8 cellular contexts compared by ENCODE assay signal in the genomic region with DNA sequence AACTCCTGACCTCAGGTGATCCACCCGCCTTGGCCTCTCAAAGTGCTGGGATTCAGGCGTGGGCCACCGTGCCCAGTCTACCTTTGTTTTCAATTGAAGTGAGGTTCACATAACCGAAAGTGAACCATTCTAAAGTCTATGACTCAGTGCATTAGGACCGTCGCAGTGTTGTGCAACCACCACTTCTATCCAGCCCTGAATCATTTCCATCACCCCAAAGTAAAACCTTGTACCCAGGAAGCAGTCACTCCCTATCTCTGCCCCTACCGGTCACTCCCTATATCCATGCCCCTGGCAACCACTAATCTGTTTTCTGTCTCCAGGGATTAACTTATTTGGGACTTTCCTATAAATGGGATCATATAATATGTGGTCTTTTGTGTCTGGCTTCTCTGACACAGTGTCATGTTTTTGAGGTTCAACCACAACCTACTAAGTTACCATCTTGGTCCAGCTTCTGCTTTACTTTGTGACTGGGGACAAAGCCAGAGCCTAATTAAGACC. TPM values are rescaled to one million over a fixed set of nuclear protein-coding genes. Genes with fewer than 3 reads are reported as not detected.
DNase-seq lines count a peak whose midpoint lies in the region; ATAC-seq, FAIRE-seq and TF ChIP-seq lines count a peak whose summit lies in the region.

No MANE protein-coding gene starts in this region.

- DNase-seq in A549 (ENCODE audit: low read depth in 1 of 2, low spot score in 1 of 2) (peak; percentile 96 to 99), HT-29 (ENCODE audit: low spot score) (peak; percentile 73), ascending aorta (ENCODE audit: low spot score in 2 of 2) (peak in 1 of 2 donors; percentile 84), lung (ENCODE audit: low spot score) (peak; percentile 62), DMS79 treated with DMSO at 0.1 percent for 48 hours (lab: John Stamatoyannopoulos, UW) (no peak), activated gamma-delta T cell (lab: John Stamatoyannopoulos, UW) (no peak), SHP77 (lab: John Stamatoyannopoulos, UW) (no peak)

- peak; percentile 83 to 86 for ATAC-seq in A549
- ATAC-seq in lung (ENCODE audit: insufficient read depth, low FRiP score) = peak; percentile 75
- ATAC-seq in GM21515 (IDR thresholded peaks at IDR 0.05; ENCODE audit: unreplicated experiment) = no peak

- H3K27me3 ChIP-seq in ascending aorta = no peaks in the 10 kb centered on the region
- no peaks in the 10 kb centered on the region for H3K27me3 ChIP-seq in lung (ENCODE audit: control insufficient read depth, insufficient read depth)

- no peak overlapping the region for H3K4me3 ChIP-seq in A549
- H3K4me3 ChIP-seq in ascending aorta = no peak overlapping the region
- H3K4me3 ChIP-seq in lung = no peak overlapping the region

- peak; percentile 36 to 43; a peak in 3 of 5 replicates for TF ChIP-seq RAD21 in A549 (conservative IDR thresholded peaks at IDR 0.05 in 1 of 2, IDR thresholded peaks at IDR 0.05 in 1 of 2)

- peak; percentile 99 for FAIRE-seq in A549 (lab: Jason Lieb, UNC)

- no peak for TF ChIP-seq POLR2A in A549 (IDR thresholded peaks at IDR 0.05; ENCODE audit: low read length)

- H3K9me3 ChIP-seq in A549 (no peaks in the 10 kb centered on the region), ascending aorta (no peaks in the 10 kb centered on the region), lung (ENCODE audit: control insufficient read depth in 2 of 2, insufficient read depth in 1 of 2, low read length in 1 of 2) (no peaks in the 10 kb centered on the region)

- H3K4me2 ChIP-seq in A549 = peak overlapping the region; percentile 36

- peaks cover 64% of the 10 kb centered on the region for H3K4me1 ChIP-seq in A549
- H3K4me1 ChIP-seq in ascending aorta = peaks cover 3 to 37% of the 10 kb centered on the region in 2 donors
- H3K4me1 ChIP-seq in lung (ENCODE audit: control insufficient read depth in 2 of 2, insufficient read depth in 2 of 2, low read length in 2 of 2) = peaks cover 0 to 6% of the 10 kb centered on the region in 2 donors

- H3K36me3 ChIP-seq in ascending aorta (no peaks in the 10 kb centered on the region), lung (ENCODE audit: control insufficient read depth in 2 of 2, insufficient read depth in 2 of 2, low read length in 2 of 2) (no peaks in the 10 kb centered on the region)

- WGBS in A549 (ENCODE audit: missing lambda C conversion rate) = 4% methylated on average over 7 of the region's 7 CpGs
- 44 to 62% methylated on average over 7 of the region's 7 CpGs for WGBS in lung, 2 donors

- peak overlapping the region; percentile 86 to 93 for H3K27ac ChIP-seq in A549
- peak overlapping the region; percentile 76 to 78 for H3K27ac ChIP-seq in ascending aorta
- H3K27ac ChIP-seq in lung (ENCODE audit: low read depth in 1 of 2, low read length in 1 of 2) = peak overlapping the region in 1 of 2 donors; percentile 54

- TF ChIP-seq CTCF in A549 (IDR thresholded peaks at IDR 0.05) (peak; percentile 30; the same call in 2 of the 3 replicates), ascending aorta (IDR thresholded peaks at IDR 0.05) (peak in 2 of 3 experiments; percentile 28 to 36), lung (IDR thresholded peaks at IDR 0.05; ENCODE audit: control extremely low read depth, extremely low read depth) (no peak)

- POLR2A ChIA-PET in A549 (lab: Yijun Ruan, JAX) = interaction anchor here (0.7 kb wide), 1 partner anchor 29 kb away, joined by 5 read pairs; no protein-coding TSS in a partner anchor

- TF ChIP-seq EP300 in A549 (IDR thresholded peaks at IDR 0.05) = peak in 1 of 2 experiments; percentile 66; a peak in 1 of 5 replicates

- intact Hi-C loops in ascending aorta (cut with DNase I) = loop anchor here (5.0 kb wide), 1 partner anchor 48 kb away; no protein-coding TSS in a partner anchor

- CTCF ChIA-PET in A549 (lab: Yijun Ruan, JAX) = interaction anchor here (0.6 to 9.5 kb wide), 13 partner anchors 9 to 102 kb away, joined by 3 to 128 read pairs (median 3); a partner anchor contains a TSS

TF ChIP-seq in A549, 52 proteins besides CTCF, POLR2A, EP300 and RAD21:
- TF ChIP-seq, protein P1, sequence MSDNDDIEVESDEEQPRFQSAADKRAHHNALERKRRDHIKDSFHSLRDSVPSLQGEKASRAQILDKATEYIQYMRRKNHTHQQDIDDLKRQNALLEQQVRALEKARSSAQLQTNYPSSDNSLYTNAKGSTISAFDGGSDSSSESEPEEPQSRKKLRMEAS (IDR thresholded peaks at IDR 0.05) = peak; percentile 58; the same call in 1 of the 2 replicates
- TF ChIP-seq, protein P2, sequence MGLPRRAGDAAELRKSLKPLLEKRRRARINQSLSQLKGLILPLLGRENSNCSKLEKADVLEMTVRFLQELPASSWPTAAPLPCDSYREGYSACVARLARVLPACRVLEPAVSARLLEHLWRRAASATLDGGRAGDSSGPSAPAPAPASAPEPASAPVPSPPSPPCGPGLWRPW (IDR thresholded peaks at IDR 0.05) = peak; percentile 65; the same call in 1 of the 2 replicates
- TF ChIP-seq JUNB (IDR thresholded peaks at IDR 0.05) = peak; percentile 64
- peak; percentile 50; the same call in 1 of the 2 replicates for TF ChIP-seq RFX5 (IDR thresholded peaks at IDR 0.05)
- TF ChIP-seq JUN (IDR thresholded peaks at IDR 0.05) = peak in 1 of 2 experiments; percentile 71; a peak in 2 of 5 replicates
- no peak for TF ChIP-seq SREBF2 (IDR thresholded peaks at IDR 0.05)
- TF ChIP-seq CEBPB (IDR thresholded peaks at IDR 0.05) = peak; percentile 97 to 100
- TF ChIP-seq TFCP2L1 (CRISPR knock-in tag; IDR thresholded peaks at IDR 0.05) = no peak
- TF ChIP-seq FOSL2 (IDR thresholded peaks at IDR 0.05) = peak; percentile 86
- peak; percentile 97 for TF ChIP-seq FOSL2 (CRISPR knock-in tag; IDR thresholded peaks at IDR 0.05)

RNA-seq across cellular contexts. Expression of a gene that starts 28.3 kb away (rescaled TPM):
- 32.9 and 33.8 TPM in 2 replicates for polyA plus RNA-seq in A549 (2011; rRNA removed)
- polyA plus RNA-seq in A549 (2012; cell fraction: cytosol; rRNA removed) = 40.9 and 72.3 TPM in 2 replicates
- 41.7 and 52.8 TPM in 2 replicates for polyA plus RNA-seq in A549 (2012; cell fraction: nucleus; rRNA removed)
- polyA plus RNA-seq in A549 (2017; fragmentation: RNase III; extraction: RNeasy Plus Mini Kit Qiagen cat#74134 plus additional on column Dnase treatment) = 60.1 to 66.3 TPM (median 65.7 TPM) in 3 replicates
- 64.6 and 69.0 TPM in 2 replicates for polyA minus RNA-seq in A549 (2011; rRNA and poly(A)+ RNA removed)
- total RNA-seq in HT-29 (2014; rRNA removed; shearing (Covaris generic)) = 98.2 and 109 TPM in 2 replicates
- 104 TPM for total RNA-seq in ascending aorta
- 10 to 100 TPM; 52.0 to 56.2 TPM for total RNA-seq in lung
- polyA plus RNA-seq in lung = 10 to 100 TPM; 18.6 to 52.2 TPM

Comparison
In these comparisons a context has a peak if more than half of its experiments do, and no peak if none do; other contexts are left out.
1. DNase-seq: peak in A549 (2 of 2), HT-29 (single experiment) and lung (single experiment); none in DMS79 treated with DMSO at 0.1 percent for 48 hours (single experiment), activated gamma-delta T cell (single experiment) and SHP77 (0 of 2).